Comparison of ENCODE assay signal across 30 cellular contexts in genomic region chr14:98695809-98696208, GRCh38.
"Had no signal": no experiment of that assay in that cellular context is flagged by ENCODE, and none has a peak within 500 bp of the region (broad histone marks: within the 10 kb centered on the region; RNA-seq: fewer than 3 reads in every experiment).

No MANE protein-coding gene starts in this region.

- H3K4me1 ChIP-seq: adrenal gland, body of pancreas, breast epithelium had no signal

- DNase-seq: activated CD4-positive, alpha-beta memory T cell treated with anti-CD3 and anti-CD28 coated beads for 36 hours; activated CD4-positive, alpha-beta T cell treated with anti-CD3 and anti-CD28 coated beads for 1 hour; activated CD4-positive, alpha-beta T cell treated with anti-CD3 and anti-CD28 coated beads for 36 hours; activated CD4-positive, alpha-beta T cell treated with anti-CD3 and anti-CD28 coated beads for 48 hours; activated CD4-positive, alpha-beta T cell treated with anti-CD3 and anti-CD28 coated beads, Interleukin-2, amount 10 ng/mL, durations not matched to agents 7 days and 5 days; activated CD4-positive, CD25-positive, alpha-beta regulatory T cell; activated CD8-positive, alpha-beta memory T cell treated with anti-CD3 and anti-CD28 coated beads, Interleukin-2, amount 50 U/mL, for 4 hours; activated CD8-positive, alpha-beta T cell treated with anti-CD3 and anti-CD28 coated beads for 36 hours; activated effector memory CD4-positive, alpha-beta T cell treated with anti-CD3 and anti-CD28 coated beads, Interleukin-2, amount 50 U/mL, for 16 hours; activated gamma-delta T cell treated with Interleukin-2 at 50 U/mL for 16 hours; activated naive CD4-positive, alpha-beta T cell; activated naive CD4-positive, alpha-beta T cell treated with anti-CD3 and anti-CD28 coated beads for 36 hours; activated naive CD4-positive, alpha-beta T cell treated with anti-CD3 and anti-CD28 coated beads, Interleukin-2, amount 50 U/mL, for 16 hours; activated naive CD8-positive, alpha-beta T cell treated with anti-CD3 and anti-CD28 coated beads for 36 hours; activated T-cell treated with anti-CD3 and anti-CD28 coated beads for 4 hours; activated T-cell treated with anti-CD3 and anti-CD28 coated beads, Interleukin-2, amount 50 U/mL, for 1 hour; activated T-cell treated with anti-CD3 and anti-CD28 coated beads, Interleukin-2, amount 50 U/mL, for 4 hours; activated T-cell treated with anti-CD3 and anti-CD28 coated beads, Interleukin-2, amount 50 U/mL, for 72 hours; adrenal gland; amniotic stem cell; aorta; body of pancreas; brain microvascular endothelial cell; central memory CD4-positive, alpha-beta T cell; T-helper 1 cell; T-helper 2 cell; T-helper 9 cell had no signal

- H3K27ac ChIP-seq: adrenal gland, body of pancreas, brain microvascular endothelial cell, breast epithelium, VCaP had no signal

- H3K36me3 ChIP-seq: adrenal gland, brain microvascular endothelial cell, breast epithelium had no signal

- H3K9me3 ChIP-seq: adrenal gland, body of pancreas had no signal

- H3K27me3 ChIP-seq: adrenal gland, body of pancreas, brain microvascular endothelial cell, breast epithelium had no signal

- H3K4me3 ChIP-seq: adrenal gland, body of pancreas, breast epithelium had no signal

- ATAC-seq: activated CD4-positive, alpha-beta T cell treated with anti-CD3 and anti-CD28 coated beads for 36 hours; activated CD4-positive, CD25-positive, alpha-beta regulatory T cell treated with anti-CD3 and anti-CD28 coated beads, Interleukin-2, amount 50 U/mL, for 24 hours; activated CD8-positive, alpha-beta T cell treated with anti-CD3 and anti-CD28 coated beads for 36 hours; activated T-cell treated with anti-CD3 and anti-CD28 coated beads, Interleukin-2, amount 50 U/mL, for 4 hours; body of pancreas had no signal
